9 cellular contexts compared by ENCODE assay signal in genomic region chr4:47031713-47032404, GRCh38. TPM values are rescaled to one million over a fixed set of nuclear protein-coding genes. Genes with fewer than 3 reads are reported as not detected.
DNase-seq lines count a peak whose midpoint lies in the region; ATAC-seq and TF ChIP-seq lines count a peak whose summit lies in the region.
"Had no signal": no experiment of that assay in that cellular context is flagged by ENCODE, and none has a peak within 500 bp of the region (broad histone marks: within the 10 kb centered on the region; RNA-seq: fewer than 3 reads in every experiment).

No MANE protein-coding gene starts in this region.

- intact Hi-C loops in Right ventricle myocardium inferior (cut with DNase I) = loop anchor here (1.0 to 2.0 kb wide), 2 partner anchors 101 to 185 kb away; no protein-coding TSS in a partner anchor
- intact Hi-C loops in cardiac septum (cut with DNase I) = loop anchor here (2.0 to 10.0 kb wide), 2 partner anchors 99 to 353 kb away; no protein-coding TSS in a partner anchor

- no peak for TF ChIP-seq CTCF in fibroblast of villous mesenchyme (IDR thresholded peaks at IDR 0.05; ENCODE audit: insufficient read depth, low read depth, low read length)
- TF ChIP-seq CTCF in osteocyte (IDR thresholded peaks at IDR 0.05) = no peak

- peaks cover 12% of the 10 kb centered on the region for H3K4me1 Mint-ChIP-seq in T-helper 17 cell
- H3K4me1 Mint-ChIP-seq in osteocyte (ENCODE audit: unreplicated experiment) = peaks cover 21% of the 10 kb centered on the region

- no peak for DNase-seq in Right ventricle myocardium inferior (ENCODE audit: missing footprints)
- DNase-seq in cardiac septum (ENCODE audit: low spot score) = no peak
- no peak for DNase-seq in T-helper 17 cell
- DNase-seq in fibroblast of villous mesenchyme (ENCODE audit: low read depth) = no peak
- no peak for DNase-seq in osteocyte (ENCODE audit: extremely low spot score, unreplicated experiment)
- no peak for DNase-seq in AG08396 (ENCODE audit: low spot score)
- DNase-seq in cortex of kidney (lab: John Stamatoyannopoulos, UW) = no peak

- H3K27ac Mint-ChIP-seq in T-helper 17 cell (no peak overlapping the region), osteocyte (ENCODE audit: unreplicated experiment) (no peak overlapping the region)

- peak overlapping the region; percentile 39 for H3K4me3 ChIP-seq in fibroblast of villous mesenchyme (ENCODE audit: low read depth, low read length)

- no peaks in the 10 kb centered on the region for H3K9me3 ChIP-seq in T-helper 17 cell (ENCODE audit: control insufficient read depth, low read length, poor library complexity, severe bottlenecking)

- H3K4me3 Mint-ChIP-seq in T-helper 17 cell (peak overlapping the region; percentile 86), osteocyte (ENCODE audit: unreplicated experiment) (peak overlapping the region; percentile 70)

- ATAC-seq in Right ventricle myocardium inferior (peak; percentile 26), T-helper 17 cell (peak; percentile 43), HG02763 (IDR thresholded peaks at IDR 0.05; ENCODE audit: unreplicated experiment) (no peak)

- peaks cover 3% of the 10 kb centered on the region for H3K36me3 Mint-ChIP-seq in T-helper 17 cell (ENCODE audit: low read depth)
- no peaks in the 10 kb centered on the region for H3K36me3 Mint-ChIP-seq in osteocyte (ENCODE audit: unreplicated experiment)

- H3K9me3 Mint-ChIP-seq in osteocyte (ENCODE audit: unreplicated experiment) = no peaks in the 10 kb centered on the region

- H3K27me3 Mint-ChIP-seq in T-helper 17 cell (peaks cover 48% of the 10 kb centered on the region), osteocyte (ENCODE audit: unreplicated experiment) (peaks cover 71% of the 10 kb centered on the region)

RNA-seq across cellular contexts. Expression of gene GABRB1, which starts 0.5 kb away (rescaled TPM):
- total RNA-seq in Right ventricle myocardium inferior (1.0 TPM), cardiac septum (10.7 TPM), T-helper 17 cell (not detected), fibroblast of villous mesenchyme (0.32 TPM in 1 of 2 replicates, not detected in the other), osteocyte (not detected in 2 replicates)
- total RNA-seq: subcutaneous adipose tissue had no signal

RNA-seq across cellular contexts. Expression of gene GABRA4, which starts 38.5 kb away (rescaled TPM):
- 3.8 TPM for total RNA-seq in Right ventricle myocardium inferior
- total RNA-seq in cardiac septum = 65.5 TPM
- total RNA-seq in T-helper 17 cell = not detected
- not detected in 2 replicates for total RNA-seq in fibroblast of villous mesenchyme
- total RNA-seq in osteocyte = not detected in 2 replicates
- total RNA-seq: subcutaneous adipose tissue had no signal

Comparison
In these comparisons a context has a peak if more than half of its experiments do, and no peak if none do; other contexts are left out.
1. RNA of gene GABRA4, which starts 38.5 kb away (total RNA-seq): 65.5 TPM in cardiac septum (single experiment); 3.8 TPM in Right ventricle myocardium inferior (single experiment), not detected in T-helper 17 cell, not detected in fibroblast of villous mesenchyme and not detected in osteocyte; every median in the first group is over 10 times any median in the second.